ENCODE assay signal across 1 cellular context in the genomic region with DNA sequence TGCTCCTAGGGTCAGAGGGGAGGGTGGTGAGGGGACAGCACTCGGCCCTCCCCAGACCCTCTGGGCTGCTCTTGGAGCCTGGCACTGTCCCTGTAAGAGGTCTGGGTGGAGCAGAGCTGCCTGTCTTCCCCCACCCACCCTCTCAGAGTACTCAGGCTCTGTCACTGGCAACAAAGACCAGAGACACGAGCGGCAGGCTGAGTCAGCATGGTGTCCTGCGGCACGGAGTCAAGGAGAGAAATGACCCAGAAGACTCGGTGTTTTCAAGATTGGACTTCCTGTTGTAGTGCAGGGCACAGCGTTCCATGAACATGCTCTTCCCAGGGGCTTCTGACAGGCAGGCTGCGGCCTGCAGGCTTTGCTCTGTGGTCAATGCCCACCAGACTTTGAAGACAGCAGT.
TF ChIP-seq lines count a peak whose summit lies in the region.

No MANE protein-coding gene starts in this region.

TF ChIP-seq in IMR-90, 13 proteins besides CTCF, POLR2A, EP300 and RAD21:
- TF ChIP-seq CEBPB (IDR thresholded peaks at IDR 0.05; ENCODE audit: low read depth, low read length) (no peak), RCOR1 (IDR thresholded peaks at IDR 0.05; ENCODE audit: insufficient replicate concordance, low read length) (no peak), CHD1 (IDR thresholded peaks at IDR 0.05; ENCODE audit: low read depth, low read length) (no peak), NFE2L2 (IDR thresholded peaks at IDR 0.05; ENCODE audit: low read depth, low read length) (no peak), FOS (IDR thresholded peaks at IDR 0.05; ENCODE audit: low read depth, low read length) (no peak), BHLHE40 (IDR thresholded peaks at IDR 0.05; ENCODE audit: low read depth, low read length) (no peak), MXI1 (IDR thresholded peaks at IDR 0.05; ENCODE audit: borderline replicate concordance, low read depth, low read length) (no peak), MAFK (IDR thresholded peaks at IDR 0.05; ENCODE audit: low read depth, low read length) (no peak), SMC3 (IDR thresholded peaks at IDR 0.05; ENCODE audit: low read depth, low read length) (no peak), MAZ (IDR thresholded peaks at IDR 0.05; ENCODE audit: borderline replicate concordance, low read depth, low read length) (no peak), RFX5 (IDR thresholded peaks at IDR 0.05; ENCODE audit: low read depth, low read length) (no peak)
- TF ChIP-seq, protein P1, sequence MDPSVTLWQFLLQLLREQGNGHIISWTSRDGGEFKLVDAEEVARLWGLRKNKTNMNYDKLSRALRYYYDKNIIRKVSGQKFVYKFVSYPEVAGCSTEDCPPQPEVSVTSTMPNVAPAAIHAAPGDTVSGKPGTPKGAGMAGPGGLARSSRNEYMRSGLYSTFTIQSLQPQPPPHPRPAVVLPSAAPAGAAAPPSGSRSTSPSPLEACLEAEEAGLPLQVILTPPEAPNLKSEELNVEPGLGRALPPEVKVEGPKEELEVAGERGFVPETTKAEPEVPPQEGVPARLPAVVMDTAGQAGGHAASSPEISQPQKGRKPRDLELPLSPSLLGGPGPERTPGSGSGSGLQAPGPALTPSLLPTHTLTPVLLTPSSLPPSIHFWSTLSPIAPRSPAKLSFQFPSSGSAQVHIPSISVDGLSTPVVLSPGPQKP (IDR thresholded peaks at IDR 0.05; ENCODE audit: borderline replicate concordance, low read depth, low read length) = no peak
- TF ChIP-seq, protein P2, sequence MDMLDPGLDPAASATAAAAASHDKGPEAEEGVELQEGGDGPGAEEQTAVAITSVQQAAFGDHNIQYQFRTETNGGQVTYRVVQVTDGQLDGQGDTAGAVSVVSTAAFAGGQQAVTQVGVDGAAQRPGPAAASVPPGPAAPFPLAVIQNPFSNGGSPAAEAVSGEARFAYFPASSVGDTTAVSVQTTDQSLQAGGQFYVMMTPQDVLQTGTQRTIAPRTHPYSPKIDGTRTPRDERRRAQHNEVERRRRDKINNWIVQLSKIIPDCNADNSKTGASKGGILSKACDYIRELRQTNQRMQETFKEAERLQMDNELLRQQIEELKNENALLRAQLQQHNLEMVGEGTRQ (IDR thresholded peaks at IDR 0.05; ENCODE audit: low read depth, low read length) = no peak
